In genomic region chr3:45765286-45765851, GRCh38 we compare ENCODE assay signal across 27 cellular contexts. TPM values are rescaled to one million over a fixed set of nuclear protein-coding genes. Genes with fewer than 3 reads are reported as not detected.
"Had no signal": no experiment of that assay in that cellular context is flagged by ENCODE, and none has a peak within 500 bp of the region (broad histone marks: within the 10 kb centered on the region; RNA-seq: fewer than 3 reads in every experiment).

No MANE protein-coding gene starts in this region.

- H3K36me3 ChIP-seq: heart left ventricle, prostate gland, spleen, uterus had no signal

- FAIRE-seq: endometrium, frontal cortex had no signal

- H3K9me3 ChIP-seq: mucosa of descending colon, prostate gland, uterus had no signal

- H3K4me3 ChIP-seq: dorsolateral prefrontal cortex, heart left ventricle, mucosa of descending colon, prostate gland, spleen, uterus had no signal

- H3K9ac ChIP-seq: parathyroid adenoma had no signal

- H3K27ac ChIP-seq: dorsolateral prefrontal cortex, heart left ventricle, parathyroid adenoma, prostate gland, spleen, uterus had no signal

- H3K27ac Mint-ChIP-seq: natural killer cell, type B pancreatic cell had no signal

- H3K79me2 ChIP-seq: parathyroid adenoma had no signal

- H3K9me3 Mint-ChIP-seq: natural killer cell, type B pancreatic cell had no signal

- H3K4me3 Mint-ChIP-seq: natural killer cell, neural crest cell, type B pancreatic cell had no signal

- DNase-seq: cortex of kidney; dorsolateral prefrontal cortex; effector CD8-positive, alpha-beta T cell; heart left ventricle; hippocampal formation; kidney glomerular epithelial cell; mucosa of descending colon; natural killer cell; nucleus accumbens; spleen; stimulated activated CD4-positive, alpha-beta T cell treated with anti-CD3 and anti-CD28 coated beads, Interleukin-15, amount 100 ng/mL, for 24 hours; stimulated activated CD4-positive, alpha-beta T cell treated with anti-CD3 and anti-CD28 coated beads, Interleukin-1b, Interleukin-23, amount 100 ng/mL, for 48 hours; stimulated activated CD4-positive, alpha-beta T cell treated with anti-CD3 and anti-CD28 coated beads, Interleukin-4, amount 100 ng/mL, for 24 hours; stimulated activated naive CD4-positive, alpha-beta T cell; uterus had no signal

- H3K36me3 Mint-ChIP-seq: natural killer cell, type B pancreatic cell had no signal

- ATAC-seq: esophagus mucosa, heart left ventricle, mucosa of descending colon, natural killer cell, sciatic nerve had no signal

- H2AFZ ChIP-seq: parathyroid adenoma had no signal

- H3K4me1 ChIP-seq: heart left ventricle, parathyroid adenoma, prostate gland, uterus had no signal

- H3K27me3 ChIP-seq: uterus had no signal

RNA-seq across cellular contexts. Expression of gene SLC6A20, which starts 31.0 kb away (rescaled TPM):
- total RNA-seq: chondrocyte, fibroblast of lung, glomerular endothelial cell, myocyte, neural crest cell had no signal
- polyA plus RNA-seq: fibroblast of lung had no signal
